In the genomic region with DNA sequence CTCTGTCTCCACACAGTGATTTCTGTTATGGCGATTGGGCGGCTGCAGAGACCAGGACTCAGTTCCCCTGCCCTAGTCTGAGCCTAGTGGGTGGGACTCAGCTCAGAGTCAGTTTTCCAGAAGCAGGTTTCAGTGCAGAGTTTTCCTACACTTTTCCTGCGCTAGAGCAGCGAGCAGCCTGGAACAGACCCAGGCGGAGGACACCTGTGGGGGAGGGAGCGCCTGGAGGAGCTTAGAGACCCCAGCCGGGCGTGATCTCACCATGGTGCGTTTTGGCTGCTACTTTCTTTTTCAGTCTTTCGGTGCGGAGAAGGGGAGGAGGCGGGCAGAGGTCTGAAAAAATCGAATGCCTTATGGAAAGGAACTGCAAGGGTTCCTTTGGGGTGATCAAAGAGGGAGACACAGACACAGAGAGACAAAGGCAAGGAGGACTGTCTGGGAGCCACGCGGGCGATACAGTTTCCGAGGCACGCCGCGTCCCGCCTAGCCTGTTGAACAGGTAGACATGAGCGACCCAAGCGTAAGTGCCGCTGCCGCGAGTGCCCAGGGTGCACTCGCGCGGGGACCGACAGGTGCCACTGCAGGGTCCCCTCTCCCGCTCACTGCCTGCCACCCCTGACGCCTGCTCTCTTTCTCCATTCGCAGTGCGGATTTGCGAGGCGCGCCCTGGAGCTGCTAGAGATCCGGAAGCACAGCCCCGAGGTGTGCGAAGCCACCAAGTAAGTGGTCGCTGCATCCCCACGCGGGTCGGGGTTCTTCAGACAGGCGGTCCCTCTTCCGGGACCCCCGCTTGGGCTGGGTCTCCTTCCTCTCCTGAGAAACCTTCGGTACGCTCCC, we compare ENCODE assay signal across 8 cellular contexts. TPM values are rescaled to one million over a fixed set of nuclear protein-coding genes. Genes with fewer than 3 reads are reported as not detected.
DNase-seq lines count a peak whose midpoint lies in the region; ATAC-seq and TF ChIP-seq lines count a peak whose summit lies in the region.

A gene with protein sequence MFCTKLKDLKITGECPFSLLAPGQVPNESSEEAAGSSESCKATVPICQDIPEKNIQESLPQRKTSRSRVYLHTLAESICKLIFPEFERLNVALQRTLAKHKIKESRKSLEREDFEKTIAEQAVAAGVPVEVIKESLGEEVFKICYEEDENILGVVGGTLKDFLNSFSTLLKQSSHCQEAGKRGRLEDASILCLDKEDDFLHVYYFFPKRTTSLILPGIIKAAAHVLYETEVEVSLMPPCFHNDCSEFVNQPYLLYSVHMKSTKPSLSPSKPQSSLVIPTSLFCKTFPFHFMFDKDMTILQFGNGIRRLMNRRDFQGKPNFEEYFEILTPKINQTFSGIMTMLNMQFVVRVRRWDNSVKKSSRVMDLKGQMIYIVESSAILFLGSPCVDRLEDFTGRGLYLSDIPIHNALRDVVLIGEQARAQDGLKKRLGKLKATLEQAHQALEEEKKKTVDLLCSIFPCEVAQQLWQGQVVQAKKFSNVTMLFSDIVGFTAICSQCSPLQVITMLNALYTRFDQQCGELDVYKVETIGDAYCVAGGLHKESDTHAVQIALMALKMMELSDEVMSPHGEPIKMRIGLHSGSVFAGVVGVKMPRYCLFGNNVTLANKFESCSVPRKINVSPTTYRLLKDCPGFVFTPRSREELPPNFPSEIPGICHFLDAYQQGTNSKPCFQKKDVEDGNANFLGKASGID (plus strand): TSS at position 148 of the 837 bp plus-strand sequence. CDS start 30,020 bp downstream, outside the sequence.

- H3K27ac Mint-ChIP-seq in endodermal cell (no peak within 1 kb of the TSS), memory B cell (no peak within 1 kb of the TSS)

- no peaks in the 10 kb centered on the region for H3K36me3 ChIP-seq in BLaER1
- H3K36me3 ChIP-seq in endodermal cell (ENCODE audit: control insufficient read depth, insufficient read depth, low read length), result no peaks in the 10 kb centered on the region
- H3K36me3 ChIP-seq in stomach, result no peaks in the 10 kb centered on the region

- intact Hi-C loops in stomach (cut with DNase I; ENCODE audit: low total_unique reads), result no loop called here

- no peak for TF ChIP-seq POLR2A in stomach (IDR thresholded peaks at IDR 0.05)

- peak within 1 kb of the TSS; percentile 64 for H3K27ac ChIP-seq in BLaER1
- peak within 1 kb of the TSS; percentile 39 for H3K27ac ChIP-seq in endodermal cell (ENCODE audit: low read depth, low read length)
- H3K27ac ChIP-seq in stomach, result peak within 1 kb of the TSS; percentile 81 to 91 (median 86)

- H3K4me3 Mint-ChIP-seq in endodermal cell, result peak within 1 kb of the TSS; percentile 61
- H3K4me3 Mint-ChIP-seq in memory B cell, result peak within 1 kb of the TSS; percentile 61

- TF ChIP-seq EP300 in stomach (IDR thresholded peaks at IDR 0.05), result no peak

- H3K9ac ChIP-seq in BLaER1, result peak within 1 kb of the TSS; percentile 75
- peak within 1 kb of the TSS; percentile 52 for H3K9ac ChIP-seq in endodermal cell (ENCODE audit: extremely low read depth, low read length, poor library complexity, severe bottlenecking)

- no peaks in the 10 kb centered on the region for H4K20me1 ChIP-seq in BLaER1

- peak within 1 kb of the TSS; percentile 89 for H3K4me2 ChIP-seq in BLaER1

- no peaks in the 10 kb centered on the region for H3K36me3 Mint-ChIP-seq in endodermal cell (ENCODE audit: low read depth)
- H3K36me3 Mint-ChIP-seq in memory B cell, result no peaks in the 10 kb centered on the region

- H3K27me3 Mint-ChIP-seq in endodermal cell (ENCODE audit: insufficient read depth) (peaks cover 82% of the 10 kb centered on the region), memory B cell (peaks cover 7% of the 10 kb centered on the region)

- no peak for TF ChIP-seq CTCF in endodermal cell (conservative IDR thresholded peaks at IDR 0.05)
- no peak for TF ChIP-seq CTCF in stomach (IDR thresholded peaks at IDR 0.05)

- H3K27me3 ChIP-seq in BLaER1, result peaks cover 41% of the 10 kb centered on the region
- H3K27me3 ChIP-seq in endodermal cell (ENCODE audit: control insufficient read depth, insufficient read depth, low read length, poor library complexity, severe bottlenecking), result peaks cover 31% of the 10 kb centered on the region
- peaks cover 0 to 24% (median 16%) of the 10 kb centered on the region in 3 donors for H3K27me3 ChIP-seq in stomach

- peak; percentile 81 for DNase-seq in UCSD-AML1 (lab: John Stamatoyannopoulos, UW; ENCODE audit: unreplicated experiment)
- DNase-seq in endodermal cell, result peak; percentile 83
- peak in 1 of 2 donors; percentile 9 for DNase-seq in memory B cell (ENCODE audit: low spot score in 2 of 2)
- peak; percentile 26 for DNase-seq in stomach
- no peak for DNase-seq in NCI-H1092 (lab: John Stamatoyannopoulos, UW)

- H3K9me3 ChIP-seq in BLaER1 (no peaks in the 10 kb centered on the region), endodermal cell (ENCODE audit: control insufficient read depth, low read length) (no peaks in the 10 kb centered on the region), stomach (no peaks in the 10 kb centered on the region)

- H3K4me3 ChIP-seq in BLaER1 (peak within 1 kb of the TSS; percentile 75), endodermal cell (ENCODE audit: low read length) (peak within 1 kb of the TSS; percentile 85), stomach (peak within 1 kb of the TSS; percentile 66 to 76 (median 68))

- H3K9me3 Mint-ChIP-seq in endodermal cell, result no peaks in the 10 kb centered on the region
- H3K9me3 Mint-ChIP-seq in memory B cell, result no peaks in the 10 kb centered on the region

- ATAC-seq in GM19023 (IDR thresholded peaks at IDR 0.05; ENCODE audit: unreplicated experiment), result peak; percentile 67
- peak; percentile 60 for ATAC-seq in HG03175 (IDR thresholded peaks at IDR 0.05; ENCODE audit: unreplicated experiment)
- no peak for ATAC-seq in memory B cell (ENCODE audit: low read depth)

- WGBS in endodermal cell (ENCODE audit: insufficient coverage in 1 of 2, insufficient read length in 1 of 2), 2 experiments, result 2 to 3% methylated on average over 22 to 49 of the region's 49 CpGs
- WGBS in stomach, 5 donors, result 0 to 3% (median 1%) methylated on average over 29 to 49 of the region's 49 CpGs

- H3K4me1 ChIP-seq in BLaER1 (peaks cover 10% of the 10 kb centered on the region; the same call in 1 of the 2 replicates), endodermal cell (ENCODE audit: control insufficient read depth, insufficient read depth, low read length) (peaks cover 9% of the 10 kb centered on the region), stomach (peaks cover 4 to 25% (median 16%) of the 10 kb centered on the region in 4 donors)

- H3K4me1 Mint-ChIP-seq in endodermal cell, result peaks cover 37% of the 10 kb centered on the region
- H3K4me1 Mint-ChIP-seq in memory B cell, result peaks cover 6% of the 10 kb centered on the region

RNA-seq across cellular contexts. Expression of the gene that starts here (rescaled TPM):
- total RNA-seq in endodermal cell, result 1 to 10 TPM in 1 of 2 donors, under 1 TPM in 1; 0.58 to 1.1 TPM
- 5.1 TPM for polyA plus RNA-seq in endodermal cell (2013, experiment 1 of 2)
- polyA plus RNA-seq in endodermal cell (2013, experiment 2 of 2), result 4.9 TPM
- 10 to 100 TPM in 4 of 5 donors, 1 to 10 TPM in 1; 4.1 to 49.1 (median 28.6) TPM for total RNA-seq in stomach
- 10 to 100 TPM in 1 of 3 donors, 1 to 10 TPM in 2; 4.1 to 10.5 (median 4.6) TPM for polyA plus RNA-seq in stomach
